In genomic region chr3:3792391-3792790, GRCh38 we compare ENCODE assay signal across 29 cellular contexts. TPM values are rescaled to one million over a fixed set of nuclear protein-coding genes. Genes with fewer than 3 reads are reported as not detected.
DNase-seq lines count a peak whose midpoint lies in the region; ATAC-seq and TF ChIP-seq lines count a peak whose summit lies in the region.
"Had no signal": no experiment of that assay in that cellular context is flagged by ENCODE, and none has a peak within 500 bp of the region (broad histone marks: within the 10 kb centered on the region; RNA-seq: fewer than 3 reads in every experiment).

No MANE protein-coding gene starts in this region.

- H3K4me3 ChIP-seq in epithelial cell of esophagus (ENCODE audit: low read length) (no peak overlapping the region), psoas muscle (no peak overlapping the region), HAP-1 (no peak overlapping the region)
- H3K4me3 ChIP-seq: BLaER1, GM12878 had no signal

- H3K27me3 Mint-ChIP-seq in stimulated activated naive CD8-positive, alpha-beta T cell treated with anti-CD3 and anti-CD28 coated beads, Interleukin-15, amount 100 ng/mL, for 72 hours: peaks cover 6% of the 10 kb centered on the region

- in situ Hi-C loops in HAP-1 (cut with MboI; ENCODE audit: low sequenced_read_pairs): no loop called here

- ATAC-seq in stimulated activated naive CD8-positive, alpha-beta T cell treated with anti-CD3 and anti-CD28 coated beads, Interleukin-15, amount 100 ng/mL, for 72 hours: peak; percentile 46
- no peak for ATAC-seq in stimulated activated naive CD8-positive, alpha-beta T cell treated with anti-CD3 and anti-CD28 coated beads, Interleukin-15, Interleukin-2, amounts not matched to agents 100 U/mL and 50 U/mL, for 24 hours
- ATAC-seq in esophagus mucosa (peak; percentile 29), psoas muscle (no peak), GM18870 (IDR thresholded peaks at IDR 0.05; ENCODE audit: unreplicated experiment) (no peak)
- ATAC-seq: GM12878 had no signal

- TF ChIP-seq CTCF in epithelial cell of esophagus (IDR thresholded peaks at IDR 0.05; ENCODE audit: insufficient read depth, low read depth, low read length, missing control alignments) (no peak), psoas muscle (IDR thresholded peaks at IDR 0.05) (no peak)

- H3K27me3 ChIP-seq in psoas muscle (ENCODE audit: insufficient read depth in 3 of 3, low read length in 2 of 3) (no peaks in the 10 kb centered on the region), HAP-1 (ENCODE audit: low read depth) (no peaks in the 10 kb centered on the region)
- H3K27me3 ChIP-seq: BE2C, BLaER1 had no signal

- no peak overlapping the region for H3K4me3 Mint-ChIP-seq in stimulated activated naive CD8-positive, alpha-beta T cell treated with anti-CD3 and anti-CD28 coated beads, Interleukin-15, amount 100 ng/mL, for 72 hours
- H3K4me3 Mint-ChIP-seq: CD14-positive monocyte; CD4-positive, alpha-beta memory T cell; CD4-positive, CD25-positive, alpha-beta regulatory T cell; CD8-positive, alpha-beta memory T cell had no signal

- DNase-seq in stimulated activated naive CD8-positive, alpha-beta T cell treated with anti-CD3 and anti-CD28 coated beads, Interleukin-15, amount 100 ng/mL, for 72 hours: no peak
- DNase-seq in stimulated activated naive CD8-positive, alpha-beta T cell treated with anti-CD3 and anti-CD28 coated beads, Interleukin-15, Interleukin-2, amounts not matched to agents 100 U/mL and 50 U/mL, for 24 hours: no peak
- DNase-seq in epithelial cell of esophagus (ENCODE audit: low read depth): peak; percentile 13
- DNase-seq in psoas muscle: no peak
- no peak for DNase-seq in HAP-1 (ENCODE audit: low spot score in 2 of 2)
- DNase-seq: 8988T; ACHN; BE2C; C1 segment of cervical spinal cord; CD4-positive, alpha-beta memory T cell; CD4-positive, CD25-positive, alpha-beta regulatory T cell; CD8-positive, alpha-beta memory T cell; COR-L47; DMS 273 treated with DMSO at 0.1 percent for 48 hours; DMS153; DMS53; DMS79; DND-41; EL; GDM1 had no signal

- H3K36me3 ChIP-seq in psoas muscle (ENCODE audit: insufficient read depth in 1 of 2, low read depth in 1 of 2): no peaks in the 10 kb centered on the region
- H3K36me3 ChIP-seq in HAP-1 (replicated peaks): no peaks in the 10 kb centered on the region
- H3K36me3 ChIP-seq: BE2C, BLaER1 had no signal

- peaks cover 0 to 8% of the 10 kb centered on the region in 2 donors for H3K9me3 Mint-ChIP-seq in stimulated activated naive CD8-positive, alpha-beta T cell treated with anti-CD3 and anti-CD28 coated beads, Interleukin-15, amount 100 ng/mL, for 72 hours

- intact Hi-C loops in psoas muscle (cut with DNase I): no loop called here

- H3K4me1 ChIP-seq in psoas muscle (no peaks in the 10 kb centered on the region), HAP-1 (no peaks in the 10 kb centered on the region)
- H3K4me1 ChIP-seq: BE2C, BLaER1 had no signal

- no peaks in the 10 kb centered on the region for H3K4me1 Mint-ChIP-seq in stimulated activated naive CD8-positive, alpha-beta T cell treated with anti-CD3 and anti-CD28 coated beads, Interleukin-15, amount 100 ng/mL, for 72 hours
- H3K4me1 Mint-ChIP-seq: CD14-positive monocyte; CD4-positive, alpha-beta memory T cell; CD4-positive, CD25-positive, alpha-beta regulatory T cell; CD8-positive, alpha-beta memory T cell had no signal

- H3K9me3 ChIP-seq in psoas muscle: no peaks in the 10 kb centered on the region
- no peaks in the 10 kb centered on the region for H3K9me3 ChIP-seq in HAP-1
- H3K9me3 ChIP-seq: BE2C, BLaER1 had no signal

- no peak overlapping the region for H3K27ac ChIP-seq in psoas muscle
- H3K27ac ChIP-seq: BLaER1 had no signal

- H3K27ac Mint-ChIP-seq in stimulated activated naive CD8-positive, alpha-beta T cell treated with anti-CD3 and anti-CD28 coated beads, Interleukin-15, amount 100 ng/mL, for 72 hours: peak overlapping the region in 1 of 2 donors; percentile 35
- H3K27ac Mint-ChIP-seq: CD14-positive monocyte; CD4-positive, alpha-beta memory T cell; CD4-positive, CD25-positive, alpha-beta regulatory T cell; CD8-positive, alpha-beta memory T cell had no signal

- WGBS in psoas muscle, 3 donors: 76 to 100% (median 94%) methylated on average over 1 of the region's 1 CpG

RNA-seq across cellular contexts. Expression of gene LRRN1, which starts 6.8 kb away (rescaled TPM):
- total RNA-seq in esophagus mucosa (0.44 TPM), psoas muscle (10 to 100 TPM in 1 of 4 donors, 1 to 10 TPM in 3; 5.1 to 12.6 (median 8.0) TPM)
- polyA plus RNA-seq in psoas muscle: 1 to 10 TPM in 2 of 3 donors, under 1 TPM in 1; 0.29 to 3.2 (median 1.5) TPM
- total RNA-seq: A673, Daoy, G401, GM12878 had no signal
- polyA plus RNA-seq: AG04450, CD14-positive monocyte had no signal

Comparison
In these comparisons a context has a peak if more than half of its experiments do, and no peak if none do; other contexts are left out.
1. ATAC-seq: peak in stimulated activated naive CD8-positive, alpha-beta T cell treated with anti-CD3 and anti-CD28 coated beads, Interleukin-15, amount 100 ng/mL, for 72 hours (single experiment) and esophagus mucosa (single experiment); none in stimulated activated naive CD8-positive, alpha-beta T cell treated with anti-CD3 and anti-CD28 coated beads, Interleukin-15, Interleukin-2, amounts not matched to agents 100 U/mL and 50 U/mL, for 24 hours (single experiment), psoas muscle (0 of 4) and GM18870 (single experiment).